In genomic region chr3:187040637-187041361, GRCh38 we compare ENCODE assay signal across 11 cellular contexts.
DNase-seq lines count a peak whose midpoint lies in the region; ATAC-seq and TF ChIP-seq lines count a peak whose summit lies in the region.
"Had no signal": no experiment of that assay in that cellular context is flagged by ENCODE, and none has a peak within 500 bp of the region (broad histone marks: within the 10 kb centered on the region; RNA-seq: fewer than 3 reads in every experiment).

No MANE protein-coding gene starts in this region.

- POLR2A ChIA-PET in activated CD4-positive, alpha-beta T cell treated with anti-CD3 and anti-CD28 coated beads, Interleukin-2, amount 10 ng/mL, durations not matched to agents 7 days and 5 days (lab: Charles Lee) = interaction anchor here (1.0 kb wide), 1 partner anchor 13 kb away, joined by 8 read pairs; no protein-coding TSS in a partner anchor

- WGBS in stomach, 5 donors = 49 to 66% (median 58%) methylated on average over 4 of the region's 4 CpGs

- peaks cover 80% of the 10 kb centered on the region for H3K36me3 Mint-ChIP-seq in activated CD4-positive, alpha-beta T cell treated with anti-CD3 and anti-CD28 coated beads, Interleukin-2, amount 10 ng/mL, durations not matched to agents 7 days and 5 days (ENCODE audit: low read depth)
- H3K36me3 Mint-ChIP-seq in T-helper 17 cell (ENCODE audit: low read depth) = peaks cover 16% of the 10 kb centered on the region

- peaks cover 72% of the 10 kb centered on the region for H3K4me1 Mint-ChIP-seq in activated CD4-positive, alpha-beta T cell treated with anti-CD3 and anti-CD28 coated beads, Interleukin-2, amount 10 ng/mL, durations not matched to agents 7 days and 5 days
- peaks cover 43% of the 10 kb centered on the region for H3K4me1 Mint-ChIP-seq in T-helper 17 cell
- H3K4me1 Mint-ChIP-seq: nephron, WTC11 had no signal

- H3K27me3 Mint-ChIP-seq in activated CD4-positive, alpha-beta T cell treated with anti-CD3 and anti-CD28 coated beads, Interleukin-2, amount 10 ng/mL, durations not matched to agents 7 days and 5 days = no peaks in the 10 kb centered on the region
- no peaks in the 10 kb centered on the region for H3K27me3 Mint-ChIP-seq in T-helper 17 cell

- no peak for TF ChIP-seq POLR2A in stomach (IDR thresholded peaks at IDR 0.05)

- H3K9me3 Mint-ChIP-seq in activated CD4-positive, alpha-beta T cell treated with anti-CD3 and anti-CD28 coated beads, Interleukin-2, amount 10 ng/mL, durations not matched to agents 7 days and 5 days = peaks cover 18% of the 10 kb centered on the region
- H3K9me3 Mint-ChIP-seq: nephron had no signal

- no peak overlapping the region for H3K27ac ChIP-seq in foreskin keratinocyte
- H3K27ac ChIP-seq in stomach = peak overlapping the region; percentile 21 to 67 (median 57)
- no peak overlapping the region for H3K27ac ChIP-seq in left ventricle myocardium inferior (replicated peaks)

- H3K36me3 ChIP-seq in stomach (peaks cover 0 to 16% (median 7%) of the 10 kb centered on the region in 4 donors), left ventricle myocardium inferior (peaks cover 20% of the 10 kb centered on the region)

- H3K27me3 ChIP-seq in foreskin keratinocyte = no peaks in the 10 kb centered on the region
- no peaks in the 10 kb centered on the region for H3K27me3 ChIP-seq in stomach
- no peaks in the 10 kb centered on the region for H3K27me3 ChIP-seq in left ventricle myocardium inferior (ENCODE audit: low read depth)

- no peak for TF ChIP-seq EP300 in stomach (IDR thresholded peaks at IDR 0.05)

- intact Hi-C loops in stomach (cut with DNase I; ENCODE audit: low total_unique reads) (no loop called here), left ventricle myocardium inferior (cut with micrococcal nuclease) (no loop called here)

- H3K27ac Mint-ChIP-seq in activated CD4-positive, alpha-beta T cell treated with anti-CD3 and anti-CD28 coated beads, Interleukin-2, amount 10 ng/mL, durations not matched to agents 7 days and 5 days = peak overlapping the region; percentile 90
- peak overlapping the region; percentile 84 for H3K27ac Mint-ChIP-seq in T-helper 17 cell
- H3K27ac Mint-ChIP-seq: nephron, WTC11 had no signal

- CTCF ChIA-PET in activated CD4-positive, alpha-beta T cell treated with anti-CD3 and anti-CD28 coated beads, Interleukin-2, amount 10 ng/mL, durations not matched to agents 7 days and 5 days (lab: Charles Lee) = interaction anchor here (1.0 to 3.8 kb wide), 6 partner anchors 9 to 122 kb away, joined by 3 to 24 read pairs (median 6); no protein-coding TSS in a partner anchor

- no peaks in the 10 kb centered on the region for H3K9me3 ChIP-seq in T-helper 17 cell (ENCODE audit: control insufficient read depth, low read length, poor library complexity, severe bottlenecking)
- no peaks in the 10 kb centered on the region for H3K9me3 ChIP-seq in stomach
- peaks cover 8% of the 10 kb centered on the region for H3K9me3 ChIP-seq in left ventricle myocardium inferior (replicated peaks)

- DNase-seq in activated CD4-positive, alpha-beta T cell treated with anti-CD3 and anti-CD28 coated beads, Interleukin-2, amount 10 ng/mL, durations not matched to agents 7 days and 5 days = no peak
- DNase-seq in activated CD4-positive, alpha-beta T cell treated with anti-CD3 and anti-CD28 coated beads for 1 hour = no peak
- no peak for DNase-seq in T-helper 17 cell
- DNase-seq in foreskin keratinocyte = peak in 1 of 2 donors; percentile 45
- no peak for DNase-seq in stomach
- DNase-seq in NCI-H510A treated with DMSO at 0.1 percent for 48 hours (lab: John Stamatoyannopoulos, UW) = no peak
- DNase-seq in left ventricle myocardium inferior = no peak
- DNase-seq: NCI-H2029 treated with DMSO at 0.1 percent for 48 hours had no signal

- no peak for ATAC-seq in T-helper 17 cell
- peak; percentile 75 for ATAC-seq in foreskin keratinocyte
- no peak for ATAC-seq in HG03571 (IDR thresholded peaks at IDR 0.05; ENCODE audit: unreplicated experiment)
- ATAC-seq: WTC11 had no signal

- TF ChIP-seq CTCF in foreskin keratinocyte (conservative IDR thresholded peaks at IDR 0.05) (no peak), stomach (IDR thresholded peaks at IDR 0.05) (no peak), left ventricle myocardium inferior (IDR thresholded peaks at IDR 0.05; ENCODE audit: borderline replicate concordance) (no peak)

- H3K4me3 ChIP-seq in stomach (no peak overlapping the region), left ventricle myocardium inferior (no peak overlapping the region)

- H3K4me1 ChIP-seq in foreskin keratinocyte = no peaks in the 10 kb centered on the region
- peaks cover 14 to 63% (median 33%) of the 10 kb centered on the region in 4 donors for H3K4me1 ChIP-seq in stomach
- peaks cover 71% of the 10 kb centered on the region for H3K4me1 ChIP-seq in left ventricle myocardium inferior

- no peak overlapping the region for H3K4me3 Mint-ChIP-seq in activated CD4-positive, alpha-beta T cell treated with anti-CD3 and anti-CD28 coated beads, Interleukin-2, amount 10 ng/mL, durations not matched to agents 7 days and 5 days
- peak overlapping the region; percentile 13 for H3K4me3 Mint-ChIP-seq in T-helper 17 cell
- H3K4me3 Mint-ChIP-seq: nephron, WTC11 had no signal

Comparison
In these comparisons a context has a peak if more than half of its experiments do, and no peak if none do; other contexts are left out.
1. H3K27ac ChIP-seq: peak in stomach (5 of 5); none in foreskin keratinocyte (single experiment) and left ventricle myocardium inferior (single experiment).